In genomic region chr15:100019601-100020000, GRCh38 we compare ENCODE assay signal across 2 cellular contexts.
TF ChIP-seq lines count a peak whose summit lies in the region.

No MANE protein-coding gene starts in this region.

TF ChIP-seq in GM23338, 12 proteins besides CTCF, POLR2A, EP300 and RAD21:
- TF ChIP-seq CREB1 (CRISPR knock-in tag; IDR thresholded peaks at IDR 0.05; ENCODE audit: low read depth): no peak
- no peak for TF ChIP-seq REST (IDR thresholded peaks at IDR 0.05; ENCODE audit: unreplicated experiment)
- no peak for TF ChIP-seq EZH2phosphoT487 (IDR thresholded peaks at IDR 0.05; ENCODE audit: unreplicated experiment)
- TF ChIP-seq ETS1 (IDR thresholded peaks at IDR 0.05): no peak
- no peak for TF ChIP-seq POLR2AphosphoS5 (IDR thresholded peaks at IDR 0.05; ENCODE audit: low read depth)
- TF ChIP-seq STAT1 (IDR thresholded peaks at IDR 0.05; ENCODE audit: unreplicated experiment): no peak
- TF ChIP-seq ZNF331 (CRISPR knock-in tag; IDR thresholded peaks at IDR 0.05; ENCODE audit: low read depth): no peak
- TF ChIP-seq EZH2 (IDR thresholded peaks at IDR 0.05; ENCODE audit: low read depth, unreplicated experiment): no peak
- no peak for TF ChIP-seq NANOG (IDR thresholded peaks at IDR 0.05; ENCODE audit: borderline replicate concordance)
- no peak for TF ChIP-seq JUNB (IDR thresholded peaks at IDR 0.05; ENCODE audit: unreplicated experiment)
- no peak for TF ChIP-seq ZNF114 (CRISPR knock-in tag; IDR thresholded peaks at IDR 0.05)
- TF ChIP-seq ZNF462 (CRISPR knock-in tag; IDR thresholded peaks at IDR 0.05): no peak

TF ChIP-seq in H1, 55 proteins besides CTCF, POLR2A, EP300 and RAD21:
- TF ChIP-seq ATF2 (IDR thresholded peaks at IDR 0.05; ENCODE audit: low read length): no peak
- TF ChIP-seq CBX8 (IDR thresholded peaks at IDR 0.05; ENCODE audit: borderline replicate concordance, low read depth, low read length): no peak
- TF ChIP-seq, protein P1, sequence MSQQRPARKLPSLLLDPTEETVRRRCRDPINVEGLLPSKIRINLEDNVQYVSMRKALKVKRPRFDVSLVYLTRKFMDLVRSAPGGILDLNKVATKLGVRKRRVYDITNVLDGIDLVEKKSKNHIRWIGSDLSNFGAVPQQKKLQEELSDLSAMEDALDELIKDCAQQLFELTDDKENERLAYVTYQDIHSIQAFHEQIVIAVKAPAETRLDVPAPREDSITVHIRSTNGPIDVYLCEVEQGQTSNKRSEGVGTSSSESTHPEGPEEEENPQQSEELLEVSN (IDR thresholded peaks at IDR 0.05): no peak
- no peak for TF ChIP-seq SIN3A (conservative IDR thresholded peaks at IDR 0.05 in 1 of 2, IDR thresholded peaks at IDR 0.05 in 1 of 2; ENCODE audit: low read depth in 1 of 2, low read length in 2 of 2)
- TF ChIP-seq TCF12 (IDR thresholded peaks at IDR 0.05; ENCODE audit: low read depth, low read length): no peak
- no peak for TF ChIP-seq SRF (IDR thresholded peaks at IDR 0.05; ENCODE audit: low read depth, low read length)
- TF ChIP-seq BACH1 (IDR thresholded peaks at IDR 0.05; ENCODE audit: low read length): no peak
- no peak for TF ChIP-seq SIRT6 (IDR thresholded peaks at IDR 0.05; ENCODE audit: low read length)
